1 cellular context compared by ENCODE assay signal in the genomic region with DNA sequence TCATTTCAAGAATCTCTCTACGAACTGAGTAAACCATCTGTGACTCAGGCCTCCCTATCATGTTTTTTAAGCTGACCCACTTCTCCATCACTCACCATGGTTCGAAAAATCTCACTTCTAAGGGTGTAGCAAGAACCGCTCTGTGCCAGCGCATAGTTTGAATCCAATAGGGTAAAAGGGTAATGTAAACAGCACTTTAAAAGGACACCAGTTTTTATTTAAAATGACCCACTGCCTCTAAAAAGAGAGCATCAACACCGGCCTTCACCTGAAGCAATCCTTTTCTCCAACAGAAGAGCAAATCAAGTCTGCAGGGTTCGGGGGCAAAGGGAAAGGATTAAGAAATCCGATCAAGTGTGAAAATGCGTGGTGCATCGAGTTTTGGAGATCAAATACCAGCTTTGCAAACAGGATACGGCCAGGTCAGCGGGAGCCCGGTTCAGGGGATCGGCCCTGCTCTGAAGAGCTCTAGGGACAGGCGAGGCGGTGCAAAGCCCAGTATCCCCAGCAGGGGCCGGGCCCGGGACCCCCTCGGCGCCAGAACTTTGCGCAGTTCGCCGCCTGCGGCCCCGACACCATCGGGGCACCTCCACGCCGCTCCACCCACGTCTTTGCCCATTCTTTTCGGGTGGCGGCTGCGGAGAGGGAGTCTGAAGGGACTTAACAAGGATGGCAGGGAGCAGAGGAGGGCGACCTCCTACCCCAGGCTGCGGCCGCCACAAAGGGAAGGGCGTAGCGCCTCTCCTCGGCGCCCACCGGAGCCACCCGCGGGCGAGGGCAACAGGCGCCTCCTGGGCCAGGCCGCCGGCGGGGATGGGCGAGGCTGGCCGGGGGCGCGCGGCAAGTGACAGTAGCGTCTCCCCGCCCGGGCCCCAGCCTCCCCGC.
TF ChIP-seq lines count a peak whose summit lies in the region.

No MANE protein-coding gene starts in this region.

TF ChIP-seq in liver, 16 proteins besides CTCF, POLR2A, EP300 and RAD21 (continued from another document):
- TF ChIP-seq, protein P1, sequence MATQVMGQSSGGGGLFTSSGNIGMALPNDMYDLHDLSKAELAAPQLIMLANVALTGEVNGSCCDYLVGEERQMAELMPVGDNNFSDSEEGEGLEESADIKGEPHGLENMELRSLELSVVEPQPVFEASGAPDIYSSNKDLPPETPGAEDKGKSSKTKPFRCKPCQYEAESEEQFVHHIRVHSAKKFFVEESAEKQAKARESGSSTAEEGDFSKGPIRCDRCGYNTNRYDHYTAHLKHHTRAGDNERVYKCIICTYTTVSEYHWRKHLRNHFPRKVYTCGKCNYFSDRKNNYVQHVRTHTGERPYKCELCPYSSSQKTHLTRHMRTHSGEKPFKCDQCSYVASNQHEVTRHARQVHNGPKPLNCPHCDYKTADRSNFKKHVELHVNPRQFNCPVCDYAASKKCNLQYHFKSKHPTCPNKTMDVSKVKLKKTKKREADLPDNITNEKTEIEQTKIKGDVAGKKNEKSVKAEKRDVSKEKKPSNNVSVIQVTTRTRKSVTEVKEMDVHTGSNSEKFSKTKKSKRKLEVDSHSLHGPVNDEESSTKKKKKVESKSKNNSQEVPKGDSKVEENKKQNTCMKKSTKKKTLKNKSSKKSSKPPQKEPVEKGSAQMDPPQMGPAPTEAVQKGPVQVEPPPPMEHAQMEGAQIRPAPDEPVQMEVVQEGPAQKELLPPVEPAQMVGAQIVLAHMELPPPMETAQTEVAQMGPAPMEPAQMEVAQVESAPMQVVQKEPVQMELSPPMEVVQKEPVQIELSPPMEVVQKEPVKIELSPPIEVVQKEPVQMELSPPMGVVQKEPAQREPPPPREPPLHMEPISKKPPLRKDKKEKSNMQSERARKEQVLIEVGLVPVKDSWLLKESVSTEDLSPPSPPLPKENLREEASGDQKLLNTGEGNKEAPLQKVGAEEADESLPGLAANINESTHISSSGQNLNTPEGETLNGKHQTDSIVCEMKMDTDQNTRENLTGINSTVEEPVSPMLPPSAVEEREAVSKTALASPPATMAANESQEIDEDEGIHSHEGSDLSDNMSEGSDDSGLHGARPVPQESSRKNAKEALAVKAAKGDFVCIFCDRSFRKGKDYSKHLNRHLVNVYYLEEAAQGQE (IDR thresholded peaks at IDR 0.05), result no peak
- TF ChIP-seq HNF4G (IDR thresholded peaks at IDR 0.05) (no peak), SP1 (IDR thresholded peaks at IDR 0.05) (peak; percentile 19), YY1 (IDR thresholded peaks at IDR 0.05) (no peak), RXRA (IDR thresholded peaks at IDR 0.05) (peak; percentile 13 to 42)
- TF ChIP-seq, protein P2, sequence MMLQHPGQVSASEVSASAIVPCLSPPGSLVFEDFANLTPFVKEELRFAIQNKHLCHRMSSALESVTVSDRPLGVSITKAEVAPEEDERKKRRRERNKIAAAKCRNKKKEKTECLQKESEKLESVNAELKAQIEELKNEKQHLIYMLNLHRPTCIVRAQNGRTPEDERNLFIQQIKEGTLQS (IDR thresholded peaks at IDR 0.05), result no peak
- TF ChIP-seq, protein P3, sequence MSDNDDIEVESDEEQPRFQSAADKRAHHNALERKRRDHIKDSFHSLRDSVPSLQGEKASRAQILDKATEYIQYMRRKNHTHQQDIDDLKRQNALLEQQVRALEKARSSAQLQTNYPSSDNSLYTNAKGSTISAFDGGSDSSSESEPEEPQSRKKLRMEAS (IDR thresholded peaks at IDR 0.05), result no peak
